In genomic region chr2:168396131-168396530, GRCh38 we compare ENCODE assay signal across 19 cellular contexts. TPM values are rescaled to one million over a fixed set of nuclear protein-coding genes. Genes with fewer than 3 reads are reported as not detected.
DNase-seq lines count a peak whose midpoint lies in the region; ATAC-seq and TF ChIP-seq lines count a peak whose summit lies in the region.
"Had no signal": no experiment of that assay in that cellular context is flagged by ENCODE, and none has a peak within 500 bp of the region (broad histone marks: within the 10 kb centered on the region; RNA-seq: fewer than 3 reads in every experiment).

No MANE protein-coding gene starts in this region.

- no peak for TF ChIP-seq CTCF in choroid plexus epithelial cell (conservative IDR thresholded peaks at IDR 0.05; ENCODE audit: low read depth, low read length)

- DNase-seq in LHCN-M2 (ENCODE audit: low read depth), result peak; percentile 18
- peak; percentile 62 for DNase-seq in choroid plexus epithelial cell (ENCODE audit: low read depth)
- DNase-seq in iris pigment epithelial cell (ENCODE audit: low read depth), result peak; percentile 71
- DNase-seq in stimulated activated CD4-positive, alpha-beta T cell treated with anti-CD3 and anti-CD28 coated beads, Interleukin-2, amount 100 ng/mL, for 48 hours, result no peak
- no peak for DNase-seq in stimulated activated CD4-positive, alpha-beta T cell treated with anti-CD3 and anti-CD28 coated beads, Interleukin-4, amount 100 ng/mL, for 24 hours
- DNase-seq: BE2C; CD8-positive, alpha-beta T cell; DMS79 treated with DMSO at 0.1 percent for 48 hours; GF-D8; Kasumi-1; NCI-H1417; NCI-H1930; NCI-H2171; NCI-H510A; NCI-H82 had no signal

- no peak for ATAC-seq in esophagus mucosa
- no peak for ATAC-seq in GM19455 (IDR thresholded peaks at IDR 0.05; ENCODE audit: unreplicated experiment)
- ATAC-seq: CD8-positive, alpha-beta T cell; Panc1; Right ventricle myocardium inferior had no signal

- no peak overlapping the region for H3K4me3 ChIP-seq in choroid plexus epithelial cell (ENCODE audit: low read depth, low read length)

RNA-seq across cellular contexts. Expression of gene CERS6, which starts 59.9 kb away (rescaled TPM):
- total RNA-seq in LHCN-M2 (2014; rRNA removed) (43.9 and 47.2 TPM in 2 replicates), esophagus mucosa (14.8 TPM)
- 5.2 TPM for polyA plus RNA-seq in LHCN-M2 (2012)

Comparison
In these comparisons a context has a peak if more than half of its experiments do, and no peak if none do; other contexts are left out.
1. DNase-seq: peak in LHCN-M2 (single experiment), choroid plexus epithelial cell (single experiment) and iris pigment epithelial cell (single experiment); none in stimulated activated CD4-positive, alpha-beta T cell treated with anti-CD3 and anti-CD28 coated beads, Interleukin-2, amount 100 ng/mL, for 48 hours (0 of 2) and stimulated activated CD4-positive, alpha-beta T cell treated with anti-CD3 and anti-CD28 coated beads, Interleukin-4, amount 100 ng/mL, for 24 hours (single experiment).